Comparison of ENCODE assay signal across 9 cellular contexts in genomic region chr7:121530251-121531174, GRCh38.
DNase-seq lines count a peak whose midpoint lies in the region; ATAC-seq and TF ChIP-seq lines count a peak whose summit lies in the region.
"Had no signal": no experiment of that assay in that cellular context is flagged by ENCODE, and none has a peak within 500 bp of the region (broad histone marks: within the 10 kb centered on the region; RNA-seq: fewer than 3 reads in every experiment).

No MANE protein-coding gene starts in this region.

- H3K4me3 ChIP-seq in fibroblast of mammary gland (ENCODE audit: control insufficient read depth, low read depth, low read length), result no peak overlapping the region
- H3K4me3 ChIP-seq in spleen, result no peak overlapping the region

- ATAC-seq in GM19452 (IDR thresholded peaks at IDR 0.05; ENCODE audit: unreplicated experiment) (peak; percentile 99), HG03442 (IDR thresholded peaks at IDR 0.05; ENCODE audit: unreplicated experiment) (peak; percentile 98)

- no peaks in the 10 kb centered on the region for H3K27me3 ChIP-seq in spleen (replicated peaks in 1 of 7)
- H3K27me3 ChIP-seq: neutrophil had no signal

- H3K27ac ChIP-seq in spleen (peak overlapping the region in 5 of 8 donors; percentile 0 to 39 (median 12)), caudate nucleus (ENCODE audit: low read depth, low read length) (no peak overlapping the region)
- H3K27ac ChIP-seq: neutrophil had no signal

- H3K27me3 Mint-ChIP-seq in activated CD4-positive, alpha-beta T cell treated with anti-CD3 and anti-CD28 coated beads, Interleukin-2, amount 10 ng/mL, durations not matched to agents 24 days and 14 days, result no peaks in the 10 kb centered on the region

- intact Hi-C loops in activated CD4-positive, alpha-beta T cell treated with anti-CD3 and anti-CD28 coated beads, Interleukin-2, amount 10 ng/mL, durations not matched to agents 24 days and 14 days (cut with micrococcal nuclease), result loop anchor here (1.0 kb wide), 6 partner anchors 14 to 252 kb away; partner anchors contain the start of gene FAM3C
- intact Hi-C loops in spleen (cut with DNase I; ENCODE audit: low total_unique reads), result no loop called here

- H3K9me3 ChIP-seq in spleen, result no peaks in the 10 kb centered on the region
- H3K9me3 ChIP-seq: neutrophil had no signal

- H3K4me1 ChIP-seq in spleen, result peaks cover 0 to 8% (median 0%) of the 10 kb centered on the region in 6 donors

- no peaks in the 10 kb centered on the region for H3K36me3 ChIP-seq in spleen
- H3K36me3 ChIP-seq: neutrophil had no signal

- in situ Hi-C loops in G401 (cut with HindIII; ENCODE audit: low sequenced_read_pairs), result no loop called here

- peak overlapping the region; percentile 63 for H3K4me3 Mint-ChIP-seq in activated CD4-positive, alpha-beta T cell treated with anti-CD3 and anti-CD28 coated beads, Interleukin-2, amount 10 ng/mL, durations not matched to agents 24 days and 14 days

- H3K27ac Mint-ChIP-seq in activated CD4-positive, alpha-beta T cell treated with anti-CD3 and anti-CD28 coated beads, Interleukin-2, amount 10 ng/mL, durations not matched to agents 24 days and 14 days, result peak overlapping the region; percentile 96

- peak; percentile 7 for DNase-seq in CD1c-positive myeloid dendritic cell (ENCODE audit: extremely low spot score)
- DNase-seq in activated CD4-positive, alpha-beta T cell treated with anti-CD3 and anti-CD28 coated beads, Interleukin-2, amount 10 ng/mL, durations not matched to agents 24 days and 14 days, result peak; percentile 89
- DNase-seq in fibroblast of mammary gland (ENCODE audit: low read depth), result peak; percentile 98
- DNase-seq in spleen, result no peak
- DNase-seq in caudate nucleus (lab: John Stamatoyannopoulos, UW), result no peak
- DNase-seq in G401 (ENCODE audit: low spot score), result no peak

- TF ChIP-seq POLR2A in spleen (IDR thresholded peaks at IDR 0.05), result no peak

- H3K9me3 Mint-ChIP-seq in activated CD4-positive, alpha-beta T cell treated with anti-CD3 and anti-CD28 coated beads, Interleukin-2, amount 10 ng/mL, durations not matched to agents 24 days and 14 days, result peaks cover 9% of the 10 kb centered on the region

- TF ChIP-seq CTCF in fibroblast of mammary gland (conservative IDR thresholded peaks at IDR 0.05; ENCODE audit: control insufficient read depth, insufficient read depth, low read depth, low read length) (no peak), spleen (IDR thresholded peaks at IDR 0.05 in 8 of 11, conservative IDR thresholded peaks at IDR 0.05 in 3 of 11) (no peak)

- H3K4me1 Mint-ChIP-seq in activated CD4-positive, alpha-beta T cell treated with anti-CD3 and anti-CD28 coated beads, Interleukin-2, amount 10 ng/mL, durations not matched to agents 24 days and 14 days, result peaks cover 47% of the 10 kb centered on the region

- 55 to 64% (median 56%) methylated on average over 4 of the region's 4 CpGs for WGBS in spleen, 5 donors

- H3K36me3 Mint-ChIP-seq in activated CD4-positive, alpha-beta T cell treated with anti-CD3 and anti-CD28 coated beads, Interleukin-2, amount 10 ng/mL, durations not matched to agents 24 days and 14 days (ENCODE audit: low read depth), result peaks cover 15% of the 10 kb centered on the region

Comparison
In these comparisons a context has a peak if more than half of its experiments do, and no peak if none do; other contexts are left out.
1. DNase-seq: peak in CD1c-positive myeloid dendritic cell (single experiment), activated CD4-positive, alpha-beta T cell treated with anti-CD3 and anti-CD28 coated beads, Interleukin-2, amount 10 ng/mL, durations not matched to agents 24 days and 14 days (single experiment) and fibroblast of mammary gland (single experiment); none in spleen (single experiment), caudate nucleus (0 of 61) and G401 (single experiment).